28 cellular contexts compared by ENCODE assay signal in genomic region chr9:81683704-81684103, GRCh38. TPM values are rescaled to one million over a fixed set of nuclear protein-coding genes. Genes with fewer than 3 reads are reported as not detected.
A peak's percentile ranks its signal among the peaks of the same experiment; 100 is the strongest.
DNase-seq lines count a peak whose midpoint lies in the region; ATAC-seq, FAIRE-seq and TF ChIP-seq lines count a peak whose summit lies in the region.
"Had no signal": no experiment of that assay in that cellular context is flagged by ENCODE, and none has a peak within 500 bp of the region (broad histone marks: within the 10 kb centered on the region; RNA-seq: fewer than 3 reads in every experiment).

No MANE protein-coding gene starts in this region.

- no peak for FAIRE-seq in A549 (lab: Jason Lieb, UNC)
- FAIRE-seq: GM12891, H54, RCC 7860 had no signal

- no peak for DNase-seq in A549 (ENCODE audit: low read depth in 1 of 2, low spot score in 1 of 2)
- peak; percentile 49 for DNase-seq in H7
- DNase-seq in ascending aorta (ENCODE audit: low spot score in 2 of 2), result no peak
- no peak for DNase-seq in neural progenitor cell (ENCODE audit: low spot score)
- no peak for DNase-seq in NCI-H1105 treated with DMSO at 0.1 percent for 48 hours (lab: John Stamatoyannopoulos, UW)
- no peak for DNase-seq in thyroid gland
- DNase-seq in HuH-7 (ENCODE audit: low spot score), result no peak
- DNase-seq: activated CD4-positive, alpha-beta T cell treated with anti-CD3 and anti-CD28 coated beads for 4 hours; activated CD8-positive, alpha-beta T cell treated with anti-CD3 and anti-CD28 coated beads, Interleukin-2, amount 10 ng/mL, durations not matched to agents 7 days and 5 days; activated naive CD4-positive, alpha-beta T cell treated with anti-CD3 and anti-CD28 coated beads, Interleukin-2, amount 50 U/mL, for 16 hours; activated T-cell treated with anti-CD3 and anti-CD28 coated beads for 4 hours; AML-193; amniotic stem cell; CD8-positive, alpha-beta memory T cell; NCI-H2081 treated with DMSO at 0.1 percent for 48 hours; NCI-H345; posterior cingulate gyrus; stimulated activated CD4-positive, alpha-beta T cell treated with anti-CD3 and anti-CD28 coated beads, Interleukin-12 subunit alpha, Interleukin-12 subunit beta, amount 100 ng/mL, for 4 hours; stimulated activated CD4-positive, alpha-beta T cell treated with anti-CD3 and anti-CD28 coated beads, Interleukin-4, amount 100 ng/mL, for 24 hours; SW 1271; upper lobe of right lung had no signal

- TF ChIP-seq RAD21 in A549 (conservative IDR thresholded peaks at IDR 0.05 in 1 of 2, IDR thresholded peaks at IDR 0.05 in 1 of 2), result no peak

- peaks cover 78% of the 10 kb centered on the region for H4K20me1 ChIP-seq in neural progenitor cell (ENCODE audit: low read depth)

- H3K4me3 Mint-ChIP-seq in neural progenitor cell, result no peak overlapping the region
- H3K4me3 Mint-ChIP-seq: activated CD8-positive, alpha-beta T cell treated with anti-CD3 and anti-CD28 coated beads, Interleukin-2, amount 10 ng/mL, durations not matched to agents 7 days and 5 days; CD8-positive, alpha-beta memory T cell had no signal

- TF ChIP-seq CTCF in A549 (IDR thresholded peaks at IDR 0.05), result no peak
- no peak for TF ChIP-seq CTCF in ascending aorta (IDR thresholded peaks at IDR 0.05)
- no peak for TF ChIP-seq CTCF in neural progenitor cell (IDR thresholded peaks at IDR 0.05)
- no peak for TF ChIP-seq CTCF in thyroid gland (IDR thresholded peaks at IDR 0.05)

- no peaks in the 10 kb centered on the region for H3K9me3 Mint-ChIP-seq in neural progenitor cell
- H3K9me3 Mint-ChIP-seq: activated T-helper 2 cell treated with anti-CD3 and anti-CD28 coated beads, Interferon-gamma antibody, Interleukin-2, Interleukin-4, amounts not matched to agents 10 μg/mL and 5 μg/mL and 100 μg/mL, durations not matched to agents 14 hours and 24 hours and 36 hours; CD8-positive, alpha-beta memory T cell had no signal

- no peak for TF ChIP-seq POLR2A in A549 (IDR thresholded peaks at IDR 0.05; ENCODE audit: low read length)
- no peak for TF ChIP-seq POLR2A in thyroid gland (IDR thresholded peaks at IDR 0.05)

- WGBS in A549 (ENCODE audit: missing lambda C conversion rate), result 80% methylated on average over 3 of the region's 3 CpGs
- 89 to 90% methylated on average over 3 of the region's 3 CpGs for WGBS in thyroid gland, 2 donors

- no peak for TF ChIP-seq EP300 in A549 (IDR thresholded peaks at IDR 0.05)

- H3K4me3 ChIP-seq in A549 (no peak overlapping the region), H7 (ENCODE audit: insufficient read depth, low read depth, low read length) (no peak overlapping the region), ascending aorta (peak overlapping the region; percentile 24 to 83), neural progenitor cell (no peak overlapping the region), thyroid gland (replicated peaks in 1 of 3) (no peak overlapping the region)
- H3K4me3 ChIP-seq: right atrium auricular region, upper lobe of right lung had no signal

- peaks cover 28% of the 10 kb centered on the region for H3F3A ChIP-seq in neural progenitor cell (ENCODE audit: low read depth)

- H3K9me3 ChIP-seq in A549 (no peaks in the 10 kb centered on the region), ascending aorta (no peaks in the 10 kb centered on the region), neural progenitor cell (ENCODE audit: low read depth) (no peaks in the 10 kb centered on the region), thyroid gland (no peaks in the 10 kb centered on the region)
- H3K9me3 ChIP-seq: right atrium auricular region, upper lobe of right lung had no signal

- H3K79me2 ChIP-seq in neural progenitor cell (ENCODE audit: low read depth), result peaks cover 100% of the 10 kb centered on the region

- peaks cover 25% of the 10 kb centered on the region for H3K36me3 Mint-ChIP-seq in neural progenitor cell

- no peak overlapping the region for H3K27ac Mint-ChIP-seq in neural progenitor cell
- H3K27ac Mint-ChIP-seq: activated CD8-positive, alpha-beta T cell treated with anti-CD3 and anti-CD28 coated beads, Interleukin-2, amount 10 ng/mL, durations not matched to agents 7 days and 5 days; activated T-helper 2 cell treated with anti-CD3 and anti-CD28 coated beads, Interferon-gamma antibody, Interleukin-2, Interleukin-4, amounts not matched to agents 10 μg/mL and 5 μg/mL and 100 μg/mL, durations not matched to agents 14 hours and 24 hours and 36 hours; CD8-positive, alpha-beta memory T cell had no signal

- no peak overlapping the region for H3K9ac ChIP-seq in neural progenitor cell

- peaks cover 24% of the 10 kb centered on the region for H3K4me1 Mint-ChIP-seq in neural progenitor cell

- intact Hi-C loops in ascending aorta (cut with DNase I) (loop anchor here (10.0 kb wide), 1 partner anchor 309 kb away; no protein-coding TSS in a partner anchor), thyroid gland (cut with DNase I) (loop anchor here (10.0 kb wide), 1 partner anchor 89 kb away; no protein-coding TSS in a partner anchor)

- CTCF ChIA-PET in A549 (lab: Yijun Ruan, JAX), result interaction anchor here (0.6 to 1.6 kb wide), 2 partner anchors 10 to 1245 kb away, joined by 4 read pairs; no protein-coding TSS in a partner anchor

- peak overlapping the region; percentile 88 for H3K4me2 ChIP-seq in A549
- peak overlapping the region; percentile 94 for H3K4me2 ChIP-seq in neural progenitor cell

- POLR2A ChIA-PET in A549 (lab: Yijun Ruan, JAX), result no interaction called here

- H3K27me3 ChIP-seq in H7 (ENCODE audit: control insufficient read depth, insufficient read depth, low read length), result no peaks in the 10 kb centered on the region; the same call in 1 of the 2 replicates
- H3K27me3 ChIP-seq in ascending aorta, result no peaks in the 10 kb centered on the region
- H3K27me3 ChIP-seq in neural progenitor cell, result no peaks in the 10 kb centered on the region
- H3K27me3 ChIP-seq in thyroid gland, result no peaks in the 10 kb centered on the region

- H3K27ac ChIP-seq in A549 (no peak overlapping the region), ascending aorta (no peak overlapping the region), neural progenitor cell (no peak overlapping the region), thyroid gland (no peak overlapping the region)
- H3K27ac ChIP-seq: right atrium auricular region, upper lobe of right lung, VCaP had no signal

- no peak overlapping the region for H2AFZ ChIP-seq in neural progenitor cell (replicated peaks)

- H3K4me1 ChIP-seq in A549, result peaks cover 51% of the 10 kb centered on the region
- peaks cover 0 to 31% of the 10 kb centered on the region in 2 donors for H3K4me1 ChIP-seq in ascending aorta
- H3K4me1 ChIP-seq in neural progenitor cell, result peaks cover 69% of the 10 kb centered on the region
- peaks cover 7 to 30% of the 10 kb centered on the region in 2 donors for H3K4me1 ChIP-seq in thyroid gland

- H3K36me3 ChIP-seq in H7 (replicated peaks; ENCODE audit: control insufficient read depth, insufficient read depth, low read length), result peaks cover 11% of the 10 kb centered on the region
- peaks cover 7 to 11% of the 10 kb centered on the region in 2 donors for H3K36me3 ChIP-seq in ascending aorta
- H3K36me3 ChIP-seq in neural progenitor cell, result no peaks in the 10 kb centered on the region
- peaks cover 0 to 4% of the 10 kb centered on the region in 2 donors for H3K36me3 ChIP-seq in thyroid gland
- H3K36me3 ChIP-seq: right atrium auricular region had no signal

- H3K27me3 Mint-ChIP-seq in neural progenitor cell (ENCODE audit: insufficient read depth, low read depth), result peaks cover 10% of the 10 kb centered on the region

- ATAC-seq in A549, result no peak
- ATAC-seq in SK-N-SH treated with all-trans-retinoic acid at 6 μM for 48 hours, result no peak
- ATAC-seq: activated CD8-positive, alpha-beta T cell treated with anti-CD3 and anti-CD28 coated beads, Interleukin-2, amount 10 ng/mL, durations not matched to agents 7 days and 5 days; upper lobe of right lung had no signal

TF ChIP-seq in A549, 52 proteins besides CTCF, POLR2A, EP300 and RAD21:
- no peak for TF ChIP-seq USF2 (IDR thresholded peaks at IDR 0.05)
- no peak for TF ChIP-seq FOSB (CRISPR knock-in tag; IDR thresholded peaks at IDR 0.05)
TF ChIP-seq in A549: peak in this region for 0.

TF ChIP-seq in SK-N-SH treated with all-trans-retinoic acid at 6 μM for 48 hours, 23 proteins besides CTCF, POLR2A, EP300 and RAD21 (continues in another document):
- TF ChIP-seq ZNF565 (CRISPR knock-in tag; conservative IDR thresholded peaks at IDR 0.05; ENCODE audit: low read depth), result no peak
- TF ChIP-seq ZNF8 (CRISPR knock-in tag; IDR thresholded peaks at IDR 0.05), result no peak
- TF ChIP-seq ZC3H10 (CRISPR knock-in tag; IDR thresholded peaks at IDR 0.05), result no peak
- no peak for TF ChIP-seq TOX (CRISPR knock-in tag; IDR thresholded peaks at IDR 0.05; ENCODE audit: borderline replicate concordance)
- TF ChIP-seq SNAI2 (CRISPR knock-in tag; IDR thresholded peaks at IDR 0.05), result no peak
- no peak for TF ChIP-seq POU6F1 (CRISPR knock-in tag; IDR thresholded peaks at IDR 0.05; ENCODE audit: borderline replicate concordance, low read depth)
- TF ChIP-seq ZFP30 (CRISPR knock-in tag; IDR thresholded peaks at IDR 0.05), result no peak
- no peak for TF ChIP-seq TCF4 (CRISPR knock-in tag; IDR thresholded peaks at IDR 0.05; ENCODE audit: borderline replicate concordance)
- TF ChIP-seq PPARA (CRISPR knock-in tag; IDR thresholded peaks at IDR 0.05; ENCODE audit: borderline replicate concordance), result no peak
- no peak for TF ChIP-seq ESRRG (CRISPR knock-in tag; IDR thresholded peaks at IDR 0.05)
- TF ChIP-seq ZNF70 (CRISPR knock-in tag; IDR thresholded peaks at IDR 0.05), result no peak
- TF ChIP-seq RARB (CRISPR knock-in tag; IDR thresholded peaks at IDR 0.05), result no peak

RNA-seq across cellular contexts. Expression of gene TLE1, which starts 5.6 kb away (rescaled TPM):
- 100 and 117 TPM in 2 replicates for polyA plus RNA-seq in A549 (2011; rRNA removed)
- 76.4 and 99.5 TPM in 2 replicates for polyA plus RNA-seq in A549 (2012; cell fraction: cytosol; rRNA removed)
- 116 and 118 TPM in 2 replicates for polyA plus RNA-seq in A549 (2012; cell fraction: nucleus; rRNA removed)
- polyA plus RNA-seq in A549 (2017; fragmentation: RNase III; extraction: RNeasy Plus Mini Kit Qiagen cat#74134 plus additional on column Dnase treatment), result 45.8 to 53.4 TPM (median 51.7 TPM) in 3 replicates
- 100 and 117 TPM in 2 replicates for polyA minus RNA-seq in A549 (2011; rRNA and poly(A)+ RNA removed)
- total RNA-seq in H7 (2014; rRNA removed; shearing (Covaris generic)), result 84.1 and 107 TPM in 2 replicates
- total RNA-seq in ascending aorta, result 58.5 TPM
- 51.9 and 54.7 TPM in 2 replicates for total RNA-seq in neural progenitor cell (ENCODE audit: low replicate concordance)
- 10 to 100 TPM; 40.7 to 91.1 (median 58.4) TPM for total RNA-seq in thyroid gland

Comparison
In these comparisons a context has a peak if more than half of its experiments do, and no peak if none do; other contexts are left out.
1. H3K4me3 ChIP-seq: peak in ascending aorta (2 of 2); none in A549 (single experiment), H7 (single experiment), neural progenitor cell (single experiment) and thyroid gland (0 of 3).